ENCODE assay signal across 13 cellular contexts in the genomic region with DNA sequence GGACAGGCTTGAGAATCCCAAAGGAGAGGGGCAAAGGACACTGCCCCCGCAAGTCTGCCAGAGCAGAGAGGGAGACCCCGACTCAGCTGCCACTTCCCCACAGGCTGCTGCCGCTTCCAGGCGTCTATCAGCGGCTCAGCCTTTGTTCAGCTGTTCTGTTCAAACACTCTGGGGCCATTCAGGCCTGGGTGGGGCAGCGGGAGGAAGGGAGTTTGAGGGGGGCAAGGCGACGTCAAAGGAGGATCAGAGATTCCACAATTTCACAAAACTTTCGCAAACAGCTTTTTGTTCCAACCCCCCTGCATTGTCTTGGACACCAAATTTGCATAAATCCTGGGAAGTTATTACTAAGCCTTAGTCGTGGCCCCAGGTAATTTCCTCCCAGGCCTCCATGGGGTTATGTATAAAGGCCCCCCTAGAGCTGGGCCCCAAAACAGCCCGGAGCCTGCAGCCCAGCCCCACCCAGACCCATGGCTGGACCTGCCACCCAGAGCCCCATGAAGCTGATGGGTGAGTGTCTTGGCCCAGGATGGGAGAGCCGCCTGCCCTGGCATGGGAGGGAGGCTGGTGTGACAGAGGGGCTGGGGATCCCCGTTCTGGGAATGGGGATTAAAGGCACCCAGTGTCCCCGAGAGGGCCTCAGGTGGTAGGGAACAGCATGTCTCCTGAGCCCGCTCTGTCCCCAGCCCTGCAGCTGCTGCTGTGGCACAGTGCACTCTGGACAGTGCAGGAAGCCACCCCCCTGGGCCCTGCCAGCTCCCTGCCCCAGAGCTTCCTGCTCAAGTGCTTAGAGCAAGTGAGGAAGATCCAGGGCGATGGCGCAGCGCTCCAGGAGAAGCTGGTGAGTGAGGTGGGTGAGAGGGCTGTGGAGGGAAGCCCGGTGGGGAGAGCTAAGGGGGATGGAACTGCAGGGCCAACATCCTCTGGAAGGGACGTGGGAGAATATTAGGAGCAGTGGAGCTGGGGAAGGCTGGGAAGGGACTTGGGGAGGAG. TPM values are rescaled to one million over a fixed set of nuclear protein-coding genes. Genes with fewer than 3 reads are reported as not detected.
A peak's percentile ranks its signal among the peaks of the same experiment; 100 is the strongest.
DNase-seq lines count a peak whose midpoint lies in the region; ATAC-seq and FAIRE-seq lines count a peak whose summit lies in the region.
"Had no signal": no experiment of that assay in that cellular context is flagged by ENCODE, and none has a peak within 500 bp of the region (broad histone marks: within the 10 kb centered on the region; RNA-seq: fewer than 3 reads in every experiment).

A gene with protein sequence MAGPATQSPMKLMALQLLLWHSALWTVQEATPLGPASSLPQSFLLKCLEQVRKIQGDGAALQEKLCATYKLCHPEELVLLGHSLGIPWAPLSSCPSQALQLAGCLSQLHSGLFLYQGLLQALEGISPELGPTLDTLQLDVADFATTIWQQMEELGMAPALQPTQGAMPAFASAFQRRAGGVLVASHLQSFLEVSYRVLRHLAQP (plus strand): TSS at position 436 of the 993 bp plus-strand sequence. CDS start 35 bp downstream, at position 471.

- H3K27me3 ChIP-seq in small intestine (ENCODE audit: control insufficient read depth in 2 of 2, insufficient read depth in 2 of 2, low read length in 2 of 2): no peaks in the 10 kb centered on the region
- H3K27me3 ChIP-seq: tibial artery had no signal

- no peaks in the 10 kb centered on the region for H3K9me3 ChIP-seq in small intestine (ENCODE audit: control insufficient read depth, low read depth)
- H3K9me3 ChIP-seq: tibial artery had no signal

- H3K4me3 Mint-ChIP-seq in activated T-cell treated with anti-CD3 and anti-CD28 coated beads, Interleukin-2, amount 50 U/mL, for 72 hours: no peak within 1 kb of the TSS
- H3K4me3 Mint-ChIP-seq: nephron progenitor cell had no signal

- H3K9me3 Mint-ChIP-seq in activated T-cell treated with anti-CD3 and anti-CD28 coated beads, Interleukin-2, amount 50 U/mL, for 72 hours: no peaks in the 10 kb centered on the region
- H3K9me3 Mint-ChIP-seq: nephron progenitor cell had no signal

- H3K27ac ChIP-seq in small intestine (ENCODE audit: low read depth in 1 of 2, low read length in 1 of 2): peak within 1 kb of the TSS in 1 of 2 donors; percentile 7

- no peak for ATAC-seq in activated T-cell treated with anti-CD3 and anti-CD28 coated beads, Interleukin-2, amount 50 U/mL, for 72 hours (replicated peaks in 1 of 2)
- no peak for ATAC-seq in HG03565 (IDR thresholded peaks at IDR 0.05; ENCODE audit: unreplicated experiment)

- DNase-seq in NCI-H748 (lab: John Stamatoyannopoulos, UW; ENCODE audit: unreplicated experiment) (peak; percentile 8), NCI-H748 treated with DMSO at 0.1 percent for 48 hours (lab: John Stamatoyannopoulos, UW) (no peak), UCSD-AML1 (lab: John Stamatoyannopoulos, UW; ENCODE audit: unreplicated experiment) (peak; percentile 62), glomerular endothelial cell (ENCODE audit: extremely low read depth, low read depth, low spot score) (no peak), small intestine (peak; percentile 59), globus pallidus (ENCODE audit: low spot score) (no peak)
- DNase-seq in activated T-cell treated with anti-CD3 and anti-CD28 coated beads, Interleukin-2, amount 50 U/mL, for 72 hours: no peak
- DNase-seq: nephron progenitor cell, tibial artery had no signal

- peaks cover 6 to 7% of the 10 kb centered on the region in 2 donors for H3K36me3 ChIP-seq in small intestine (ENCODE audit: control insufficient read depth in 2 of 2, insufficient read depth in 2 of 2, low read length in 2 of 2)

- no peaks in the 10 kb centered on the region for H3K4me1 ChIP-seq in small intestine (ENCODE audit: control insufficient read depth in 2 of 2, insufficient read depth in 1 of 2, low read depth in 1 of 2, low read length in 1 of 2)

- FAIRE-seq in small intestine (lab: Jason Lieb, UNC): no peak
- FAIRE-seq: G401.6 had no signal

- H3K4me1 Mint-ChIP-seq in activated T-cell treated with anti-CD3 and anti-CD28 coated beads, Interleukin-2, amount 50 U/mL, for 72 hours (ENCODE audit: low read depth): peaks cover 10% of the 10 kb centered on the region

- 11 to 47% (median 28%) methylated on average over 19 to 20 of the region's 20 CpGs for WGBS in small intestine, 3 donors

- H3K4me3 ChIP-seq in small intestine (ENCODE audit: low read depth in 1 of 2, low read length in 2 of 2): no peak within 1 kb of the TSS
- H3K4me3 ChIP-seq: tibial artery had no signal

- no peaks in the 10 kb centered on the region for H3K36me3 Mint-ChIP-seq in activated T-cell treated with anti-CD3 and anti-CD28 coated beads, Interleukin-2, amount 50 U/mL, for 72 hours (ENCODE audit: insufficient read depth in 2 of 2)

- no peaks in the 10 kb centered on the region for H3K27me3 Mint-ChIP-seq in activated T-cell treated with anti-CD3 and anti-CD28 coated beads, Interleukin-2, amount 50 U/mL, for 72 hours (ENCODE audit: low read depth)

- H3K27ac Mint-ChIP-seq in activated T-cell treated with anti-CD3 and anti-CD28 coated beads, Interleukin-2, amount 50 U/mL, for 72 hours: no peak within 1 kb of the TSS

RNA-seq across cellular contexts. Expression of the gene that starts here (rescaled TPM):
- 10.5 and 23.1 TPM in 2 replicates for total RNA-seq in glomerular endothelial cell
- 1 to 10 TPM in 2 of 3 donors, not detected in 1; 2.0 to 2.8 TPM for polyA plus RNA-seq in small intestine
- not detected for total RNA-seq in activated T-cell treated with anti-CD3 and anti-CD28 coated beads, Interleukin-2, amount 50 U/mL, for 72 hours
- total RNA-seq: A673; T-helper 1 cell treated with Interleukin-12 subunit alpha and Interleukin-12 subunit beta and Interleukin-4 antibody, amounts not matched to agents 30 ng/mL and 1 ng/mL, for 36 hours had no signal

Comparison
In these comparisons a context has a peak if more than half of its experiments do, and no peak if none do; other contexts are left out.
1. RNA of the gene that starts here (total RNA-seq): 10.5 to 23.1 TPM in glomerular endothelial cell; not detected in activated T-cell treated with anti-CD3 and anti-CD28 coated beads, Interleukin-2, amount 50 U/mL, for 72 hours; every median in the first group is over 10 times any median in the second.
2. DNase-seq: peak in NCI-H748 (single experiment), UCSD-AML1 (single experiment) and small intestine (single experiment); none in NCI-H748 treated with DMSO at 0.1 percent for 48 hours (single experiment), glomerular endothelial cell (single experiment), globus pallidus (single experiment) and activated T-cell treated with anti-CD3 and anti-CD28 coated beads, Interleukin-2, amount 50 U/mL, for 72 hours (0 of 2).